ENCODE assay signal across 13 cellular contexts in genomic region chr20:49207071-49207470, GRCh38. TPM values are rescaled to one million over a fixed set of nuclear protein-coding genes. Genes with fewer than 3 reads are reported as not detected.
A peak's percentile ranks its signal among the peaks of the same experiment; 100 is the strongest.
DNase-seq lines count a peak whose midpoint lies in the region; ATAC-seq and TF ChIP-seq lines count a peak whose summit lies in the region.
"Had no signal": no experiment of that assay in that cellular context is flagged by ENCODE, and none has a peak within 500 bp of the region (broad histone marks: within the 10 kb centered on the region; RNA-seq: fewer than 3 reads in every experiment).

No MANE protein-coding gene starts in this region.

- POLR2A ChIA-PET in RWPE1 (lab: Yijun Ruan, JAX; ENCODE audit: low non-redundant PET), result interaction anchor here (0.6 kb wide), 1 partner anchor 20 kb away, joined by 3 read pairs; no protein-coding TSS in a partner anchor

- intact Hi-C loops in activated T-helper 1 cell treated with anti-CD3 and anti-CD28 coated beads, Interleukin-12 subunit alpha, Interleukin-12 subunit beta, Interleukin-2, Interleukin-4 antibody, amounts not matched to agents 30 ng/mL and 10 ng/mL and 1 ng/mL, durations not matched to agents 14 hours and 24 hours and 36 hours (cut with micrococcal nuclease), result no loop called here

- H3K4me1 Mint-ChIP-seq in activated T-helper 1 cell treated with anti-CD3 and anti-CD28 coated beads, Interleukin-12 subunit alpha, Interleukin-12 subunit beta, Interleukin-2, Interleukin-4 antibody, amounts not matched to agents 30 ng/mL and 10 ng/mL and 1 ng/mL, durations not matched to agents 14 hours and 24 hours and 36 hours (ENCODE audit: low read depth), result no peaks in the 10 kb centered on the region
- H3K4me1 Mint-ChIP-seq: activated naive CD4-positive, alpha-beta T cell treated with anti-CD3 and anti-CD28 coated beads, Interleukin-2, amount 50 U/mL, for 24 hours had no signal

- no peak overlapping the region for H3K27ac Mint-ChIP-seq in activated T-helper 1 cell treated with anti-CD3 and anti-CD28 coated beads, Interleukin-12 subunit alpha, Interleukin-12 subunit beta, Interleukin-2, Interleukin-4 antibody, amounts not matched to agents 30 ng/mL and 10 ng/mL and 1 ng/mL, durations not matched to agents 14 hours and 24 hours and 36 hours
- H3K27ac Mint-ChIP-seq: activated naive CD4-positive, alpha-beta T cell treated with anti-CD3 and anti-CD28 coated beads, Interleukin-2, amount 50 U/mL, for 24 hours had no signal

- ATAC-seq in foreskin keratinocyte, result no peak

- H3K36me3 Mint-ChIP-seq in activated T-helper 1 cell treated with anti-CD3 and anti-CD28 coated beads, Interleukin-12 subunit alpha, Interleukin-12 subunit beta, Interleukin-2, Interleukin-4 antibody, amounts not matched to agents 30 ng/mL and 10 ng/mL and 1 ng/mL, durations not matched to agents 14 hours and 24 hours and 36 hours (ENCODE audit: low read depth), result peaks cover 2% of the 10 kb centered on the region

- H3K27me3 ChIP-seq in foreskin keratinocyte, result no peaks in the 10 kb centered on the region
- H3K27me3 ChIP-seq: transverse colon had no signal

- H3K9me3 Mint-ChIP-seq in activated T-helper 1 cell treated with anti-CD3 and anti-CD28 coated beads, Interleukin-12 subunit alpha, Interleukin-12 subunit beta, Interleukin-2, Interleukin-4 antibody, amounts not matched to agents 30 ng/mL and 10 ng/mL and 1 ng/mL, durations not matched to agents 14 hours and 24 hours and 36 hours, result peaks cover 6% of the 10 kb centered on the region

- CTCF ChIA-PET in RWPE1 (lab: Yijun Ruan, JAX), result interaction anchor here (1.5 to 3.1 kb wide), 2 partner anchors 10 to 74 kb away, joined by 5 to 19 read pairs; no protein-coding TSS in a partner anchor

- H3K4me3 Mint-ChIP-seq in activated T-helper 1 cell treated with anti-CD3 and anti-CD28 coated beads, Interleukin-12 subunit alpha, Interleukin-12 subunit beta, Interleukin-2, Interleukin-4 antibody, amounts not matched to agents 30 ng/mL and 10 ng/mL and 1 ng/mL, durations not matched to agents 14 hours and 24 hours and 36 hours, result no peak overlapping the region
- H3K4me3 Mint-ChIP-seq: activated naive CD4-positive, alpha-beta T cell treated with anti-CD3 and anti-CD28 coated beads, Interleukin-2, amount 50 U/mL, for 24 hours had no signal

- H3K27me3 Mint-ChIP-seq in activated T-helper 1 cell treated with anti-CD3 and anti-CD28 coated beads, Interleukin-12 subunit alpha, Interleukin-12 subunit beta, Interleukin-2, Interleukin-4 antibody, amounts not matched to agents 30 ng/mL and 10 ng/mL and 1 ng/mL, durations not matched to agents 14 hours and 24 hours and 36 hours (ENCODE audit: insufficient read depth), result peaks cover 7% of the 10 kb centered on the region
- H3K27me3 Mint-ChIP-seq: activated naive CD4-positive, alpha-beta T cell treated with anti-CD3 and anti-CD28 coated beads, Interleukin-2, amount 50 U/mL, for 24 hours had no signal

- no peaks in the 10 kb centered on the region for H3K4me1 ChIP-seq in foreskin keratinocyte
- H3K4me1 ChIP-seq: HAP-1, transverse colon had no signal

- no peak overlapping the region for H3K27ac ChIP-seq in RWPE1
- no peak overlapping the region for H3K27ac ChIP-seq in foreskin keratinocyte
- H3K27ac ChIP-seq: transverse colon had no signal

- DNase-seq in ELF-1 (ENCODE audit: low read depth, low spot score) (peak; percentile 57), GM20000 (ENCODE audit: low spot score) (peak; percentile 37), RWPE1 (ENCODE audit: low spot score) (no peak), foreskin keratinocyte (no peak), LoVo (ENCODE audit: low spot score) (no peak), mesenteric fat pad (ENCODE audit: low spot score) (no peak)
- DNase-seq in activated T-helper 1 cell treated with anti-CD3 and anti-CD28 coated beads, Interleukin-12 subunit alpha, Interleukin-12 subunit beta, Interleukin-2, Interleukin-4 antibody, amounts not matched to agents 30 ng/mL and 10 ng/mL and 1 ng/mL, durations not matched to agents 14 hours and 24 hours and 36 hours (ENCODE audit: low spot score), result no peak
- DNase-seq: activated CD4-positive, CD25-positive, alpha-beta regulatory T cell; midbrain; NCI-H1105 treated with DMSO at 0.1 percent for 48 hours; transverse colon had no signal

- TF ChIP-seq CTCF in GM20000 (IDR thresholded peaks at IDR 0.05; ENCODE audit: extremely low read depth, missing control alignments), result peak; percentile 22
- TF ChIP-seq CTCF in RWPE1 (conservative IDR thresholded peaks at IDR 0.05; ENCODE audit: low read depth), result 0 out of 2 replicates have a peak, but pooled peaks have one; percentile 13
- TF ChIP-seq CTCF in foreskin keratinocyte (conservative IDR thresholded peaks at IDR 0.05), result peak; percentile 14

RNA-seq across cellular contexts. Expression of gene DDX27, which starts 12.1 kb away (rescaled TPM):
- total RNA-seq in foreskin keratinocyte (47.2 and 51.5 TPM in 2 replicates), mesenteric fat pad (29.8 TPM)
- 32.9 and 38.0 TPM in 2 replicates for polyA plus RNA-seq in foreskin keratinocyte
- 53.1 and 57.4 TPM in 2 replicates for total RNA-seq in activated T-helper 1 cell treated with anti-CD3 and anti-CD28 coated beads, Interleukin-12 subunit alpha, Interleukin-12 subunit beta, Interleukin-2, Interleukin-4 antibody, amounts not matched to agents 30 ng/mL and 10 ng/mL and 1 ng/mL, durations not matched to agents 14 hours and 24 hours and 36 hours

RNA-seq across cellular contexts. Expression of gene STAU1, which starts 18.9 kb away (rescaled TPM):
- 72.4 and 73.3 TPM in 2 replicates for total RNA-seq in foreskin keratinocyte
- polyA plus RNA-seq in foreskin keratinocyte, result 36.5 and 40.5 TPM in 2 replicates
- total RNA-seq in activated T-helper 1 cell treated with anti-CD3 and anti-CD28 coated beads, Interleukin-12 subunit alpha, Interleukin-12 subunit beta, Interleukin-2, Interleukin-4 antibody, amounts not matched to agents 30 ng/mL and 10 ng/mL and 1 ng/mL, durations not matched to agents 14 hours and 24 hours and 36 hours, result 70.7 and 71.1 TPM in 2 replicates
- 84.1 TPM for total RNA-seq in mesenteric fat pad

Comparison
In these comparisons a context has a peak if more than half of its experiments do, and no peak if none do; other contexts are left out.
1. DNase-seq: peak in ELF-1 (single experiment) and GM20000 (single experiment); none in RWPE1 (single experiment), foreskin keratinocyte (0 of 2), activated T-helper 1 cell treated with anti-CD3 and anti-CD28 coated beads, Interleukin-12 subunit alpha, Interleukin-12 subunit beta, Interleukin-2, Interleukin-4 antibody, amounts not matched to agents 30 ng/mL and 10 ng/mL and 1 ng/mL, durations not matched to agents 14 hours and 24 hours and 36 hours (single experiment), LoVo (single experiment) and mesenteric fat pad (single experiment).
2. Peak in every context shown above with its lines, with median percentiles within 50 percentile points of each other: CTCF ChIP-seq.